28 cellular contexts compared by ENCODE assay signal in genomic region chr20:23907579-23907978, GRCh38.
"Had no signal": no experiment of that assay in that cellular context is flagged by ENCODE, and none has a peak within 500 bp of the region (broad histone marks: within the 10 kb centered on the region; RNA-seq: fewer than 3 reads in every experiment).

No MANE protein-coding gene starts in this region.

- H3K4me1 Mint-ChIP-seq: stimulated activated memory B cell treated with anti-CD40 and anti-IgM and Interleukin-4, amounts not matched to agents 10 μg/mL and 1 μg/mL and 100 μg/mL, for 72 hours; stimulated activated naive B cell treated with anti-CD40 and anti-IgM and Interleukin-4, amounts not matched to agents 10 μg/mL and 1 μg/mL and 100 μg/mL, for 72 hours had no signal

- DNase-seq: stimulated activated CD4-positive, alpha-beta T cell treated with anti-CD3 and anti-CD28 coated beads, Interleukin-2, amount 100 ng/mL, for 48 hours; stimulated activated CD4-positive, alpha-beta T cell treated with anti-CD3 and anti-CD28 coated beads, Interleukin-4, amount 100 ng/mL, for 1 hour; stimulated activated CD4-positive, alpha-beta T cell treated with anti-CD3 and anti-CD28 coated beads, Interleukin-4, amount 100 ng/mL, for 24 hours; stimulated activated CD4-positive, alpha-beta T cell treated with anti-CD3 and anti-CD28 coated beads, Interleukin-4, amount 100 ng/mL, for 4 hours; stimulated activated CD8-positive, alpha-beta memory T cell treated with anti-CD3 and anti-CD28 coated beads, Interleukin-4, amount 100 ng/mL, for 48 hours; stimulated activated naive B cell treated with anti-CD40 and anti-IgM and Interleukin-4, amounts not matched to agents 10 μg/mL and 1 μg/mL and 100 μg/mL, for 72 hours; stimulated activated naive CD4-positive, alpha-beta T cell; stimulated activated naive CD4-positive, alpha-beta T cell treated with Interleukin-2 at 50 U/mL for 16 hours; stimulated activated naive CD8-positive, alpha-beta T cell treated with anti-CD3 and anti-CD28 coated beads, Interleukin-15, amount 100 ng/mL, for 72 hours; stimulated activated naive CD8-positive, alpha-beta T cell treated with anti-CD3 and anti-CD28 coated beads, Interleukin-15, Interleukin-2, amounts not matched to agents 100 U/mL and 50 U/mL, for 24 hours; stomach; substantia nigra; testis; thyroid gland; tibial artery; transverse colon; trophoblast cell; upper lobe of left lung; upper lobe of right lung; uterus had no signal

- H3K36me3 ChIP-seq: stomach, suprapubic skin, thoracic aorta, thyroid gland, tibial artery, tibial nerve, transverse colon, upper lobe of left lung, upper lobe of right lung, uterus, vagina had no signal

- H3K4me1 ChIP-seq: stomach, suprapubic skin, testis, thyroid gland, tibial artery, tibial nerve, transverse colon, upper lobe of left lung, upper lobe of right lung, uterus, vagina had no signal

- H3K27me3 Mint-ChIP-seq: stimulated activated memory B cell treated with anti-CD40 and anti-IgM and Interleukin-4, amounts not matched to agents 10 μg/mL and 1 μg/mL and 100 μg/mL, for 72 hours; stimulated activated naive CD8-positive, alpha-beta T cell treated with anti-CD3 and anti-CD28 coated beads, Interleukin-15, amount 100 ng/mL, for 72 hours; stimulated activated naive CD8-positive, alpha-beta T cell treated with anti-CD3 and anti-CD28 coated beads, Interleukin-15, Interleukin-2, amounts not matched to agents 100 ng/mL and 50 ng/mL, for 24 hours had no signal

- H3K4me3 Mint-ChIP-seq: stimulated activated effector memory CD8-positive, alpha-beta T cell treated with anti-CD3 and anti-CD28 coated beads, Interleukin-12 subunit alpha, Interleukin-12 subunit beta, amount 100 ng/mL, for 72 hours; stimulated activated memory B cell treated with anti-CD40 and anti-IgM and Interleukin-4, amounts not matched to agents 10 μg/mL and 1 μg/mL and 100 μg/mL, for 72 hours; stimulated activated naive B cell treated with anti-CD40 and anti-IgM and Interleukin-4, amounts not matched to agents 10 μg/mL and 1 μg/mL and 100 μg/mL, for 72 hours; stimulated activated naive CD8-positive, alpha-beta T cell treated with anti-CD3 and anti-CD28 coated beads, Interleukin-15, amount 100 ng/mL, for 72 hours; stimulated activated naive CD8-positive, alpha-beta T cell treated with anti-CD3 and anti-CD28 coated beads, Interleukin-15, Interleukin-2, amounts not matched to agents 100 ng/mL and 50 ng/mL, for 24 hours; type B pancreatic cell had no signal

- H3K27ac Mint-ChIP-seq: stimulated activated effector memory CD8-positive, alpha-beta T cell treated with anti-CD3 and anti-CD28 coated beads, Interleukin-12 subunit alpha, Interleukin-12 subunit beta, amount 100 ng/mL, for 72 hours; stimulated activated memory B cell treated with anti-CD40 and anti-IgM and Interleukin-4, amounts not matched to agents 10 μg/mL and 1 μg/mL and 100 μg/mL, for 72 hours; stimulated activated naive B cell treated with anti-CD40 and anti-IgM and Interleukin-4, amounts not matched to agents 10 μg/mL and 1 μg/mL and 100 μg/mL, for 72 hours; stimulated activated naive CD8-positive, alpha-beta T cell treated with anti-CD3 and anti-CD28 coated beads, Interleukin-15, amount 100 ng/mL, for 72 hours; stimulated activated naive CD8-positive, alpha-beta T cell treated with anti-CD3 and anti-CD28 coated beads, Interleukin-15, Interleukin-2, amounts not matched to agents 100 ng/mL and 50 ng/mL, for 24 hours; type B pancreatic cell had no signal

- H3K9me3 ChIP-seq: suprapubic skin, testis, thoracic aorta, thyroid gland, tibial artery, uterus, vagina had no signal

- H3K27ac ChIP-seq: stomach, suprapubic skin, testis, thoracic aorta, thyroid gland, tibial artery, tibial nerve, transverse colon, upper lobe of left lung, upper lobe of right lung, uterus, vagina had no signal

- H3K4me3 ChIP-seq: stomach, suprapubic skin, testis, thoracic aorta, thyroid gland, tibial artery, tibial nerve, transverse colon, upper lobe of left lung, upper lobe of right lung, uterus, vagina had no signal

- H3K36me3 Mint-ChIP-seq: stimulated activated effector memory CD8-positive, alpha-beta T cell treated with anti-CD3 and anti-CD28 coated beads, Interleukin-12 subunit alpha, Interleukin-12 subunit beta, amount 100 ng/mL, for 72 hours; stimulated activated memory B cell treated with anti-CD40 and anti-IgM and Interleukin-4, amounts not matched to agents 10 μg/mL and 1 μg/mL and 100 μg/mL, for 72 hours; stimulated activated naive B cell treated with anti-CD40 and anti-IgM and Interleukin-4, amounts not matched to agents 10 μg/mL and 1 μg/mL and 100 μg/mL, for 72 hours; type B pancreatic cell had no signal
